In the genomic region with DNA sequence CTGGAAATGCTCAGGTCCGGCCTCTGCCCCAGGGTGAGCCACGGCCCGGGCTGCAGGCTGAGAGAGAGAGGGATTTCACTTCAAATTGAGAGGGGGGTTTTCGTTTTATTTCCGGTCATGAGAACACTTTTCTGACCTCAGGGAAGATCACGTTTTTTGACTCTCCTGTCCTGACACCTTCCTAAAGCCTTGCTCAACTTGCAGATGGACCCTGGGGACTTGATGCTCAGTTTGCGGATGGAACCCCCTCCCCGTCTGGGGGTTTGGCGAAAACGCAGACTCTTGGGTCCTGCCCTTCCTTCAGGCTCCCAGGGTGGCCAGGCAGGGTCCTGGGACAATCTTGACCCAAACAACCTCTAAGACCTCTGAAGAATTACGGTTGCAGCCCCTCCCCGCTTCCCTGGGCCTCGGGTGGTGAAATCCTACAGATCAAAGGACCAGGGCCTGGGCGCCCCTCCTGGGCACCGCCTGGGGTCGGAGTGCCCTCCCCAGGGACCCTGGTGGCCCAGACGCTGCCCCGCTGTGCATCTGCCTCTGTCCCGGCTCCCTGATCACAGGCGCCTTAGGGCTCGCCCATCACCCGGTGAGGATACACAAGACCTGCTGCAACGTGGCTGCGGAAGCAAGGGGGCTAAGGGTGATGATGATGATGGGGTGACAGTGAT, we compare ENCODE assay signal across 19 cellular contexts.
DNase-seq lines count a peak whose midpoint lies in the region; ATAC-seq and TF ChIP-seq lines count a peak whose summit lies in the region.
"Had no signal": no experiment of that assay in that cellular context is flagged by ENCODE, and none has a peak within 500 bp of the region (broad histone marks: within the 10 kb centered on the region; RNA-seq: fewer than 3 reads in every experiment).

No MANE protein-coding gene starts in this region.

- no peak overlapping the region for H3K27ac Mint-ChIP-seq in endodermal cell
- peak overlapping the region; percentile 95 for H3K27ac Mint-ChIP-seq in nephron progenitor cell
- H3K27ac Mint-ChIP-seq in type B pancreatic cell: no peak overlapping the region
- H3K27ac Mint-ChIP-seq: CD8-positive, alpha-beta memory T cell had no signal

- no peak for DNase-seq in right cardiac atrium
- DNase-seq in Right ventricle myocardium inferior (ENCODE audit: missing footprints): no peak
- DNase-seq in endodermal cell: peak; percentile 46
- DNase-seq in nephron progenitor cell: no peak
- DNase-seq in type B pancreatic cell (ENCODE audit: extremely low spot score, unreplicated experiment): peak; percentile 64
- no peak for DNase-seq in right atrium auricular region (ENCODE audit: low spot score)
- DNase-seq in NCI-H510A (lab: John Stamatoyannopoulos, UW): no peak
- DNase-seq: C1 segment of cervical spinal cord; CD8-positive, alpha-beta memory T cell; DND-41; NCI-H1092 treated with DMSO at 0.1 percent for 48 hours; NCI-H2081; NCI-H2171 treated with DMSO at 0.1 percent for 48 hours; NCI-H446; NCI-H69; SHP77 had no signal

- H3K4me3 ChIP-seq in right cardiac atrium (ENCODE audit: low read length) (no peak overlapping the region), endodermal cell (ENCODE audit: low read length) (no peak overlapping the region), right atrium auricular region (no peak overlapping the region)
- H3K4me3 ChIP-seq: SK-N-MC had no signal

- H3K27me3 ChIP-seq in right cardiac atrium (ENCODE audit: control insufficient read depth, insufficient read depth): no peaks in the 10 kb centered on the region
- H3K27me3 ChIP-seq in endodermal cell (ENCODE audit: control insufficient read depth, insufficient read depth, low read length, poor library complexity, severe bottlenecking): no peaks in the 10 kb centered on the region
- H3K27me3 ChIP-seq in right atrium auricular region: no peaks in the 10 kb centered on the region

- intact Hi-C loops in right cardiac atrium (cut with DNase I) (no loop called here), Right ventricle myocardium inferior (cut with DNase I) (no loop called here)

- H3K27ac ChIP-seq in right cardiac atrium (ENCODE audit: low read length) (no peak overlapping the region), endodermal cell (ENCODE audit: low read depth, low read length) (no peak overlapping the region), right atrium auricular region (no peak overlapping the region)
- H3K27ac ChIP-seq: HL-60, SK-N-MC had no signal

- no peak overlapping the region for H3K9ac ChIP-seq in endodermal cell (ENCODE audit: extremely low read depth, low read length, poor library complexity, severe bottlenecking)

- H3K4me3 Mint-ChIP-seq in endodermal cell: no peak overlapping the region
- H3K4me3 Mint-ChIP-seq in nephron progenitor cell: no peak overlapping the region
- H3K4me3 Mint-ChIP-seq in type B pancreatic cell: no peak overlapping the region
- H3K4me3 Mint-ChIP-seq: CD8-positive, alpha-beta memory T cell had no signal

- ATAC-seq in right cardiac atrium (peak; percentile 6 to 35), Right ventricle myocardium inferior (no peak), GM21515 (IDR thresholded peaks at IDR 0.05; ENCODE audit: unreplicated experiment) (no peak)

- H3K36me3 ChIP-seq in endodermal cell (ENCODE audit: control insufficient read depth, insufficient read depth, low read length) (no peaks in the 10 kb centered on the region), right atrium auricular region (no peaks in the 10 kb centered on the region)

- H3K27me3 Mint-ChIP-seq in endodermal cell (ENCODE audit: insufficient read depth) (no peaks in the 10 kb centered on the region), nephron progenitor cell (ENCODE audit: low read depth, poor library complexity) (peaks cover 13% of the 10 kb centered on the region), type B pancreatic cell (peaks cover 3% of the 10 kb centered on the region)

- H3K4me1 ChIP-seq in right cardiac atrium (ENCODE audit: control insufficient read depth, insufficient read depth, low read length) (no peaks in the 10 kb centered on the region), endodermal cell (ENCODE audit: control insufficient read depth, insufficient read depth, low read length) (no peaks in the 10 kb centered on the region), right atrium auricular region (peaks cover 0 to 2% of the 10 kb centered on the region in 2 donors)

- WGBS in right cardiac atrium: 52% methylated on average over 24 of the region's 24 CpGs
- 91 to 99% methylated on average over 12 to 24 of the region's 24 CpGs for WGBS in endodermal cell (ENCODE audit: insufficient coverage in 1 of 2, insufficient read length in 1 of 2), 2 experiments

- H3K4me1 Mint-ChIP-seq in endodermal cell: peaks cover 5% of the 10 kb centered on the region
- H3K4me1 Mint-ChIP-seq in nephron progenitor cell: peaks cover 18% of the 10 kb centered on the region
- peaks cover 5% of the 10 kb centered on the region for H3K4me1 Mint-ChIP-seq in type B pancreatic cell (ENCODE audit: unreplicated experiment)
- H3K4me1 Mint-ChIP-seq: CD8-positive, alpha-beta memory T cell had no signal

- TF ChIP-seq CTCF in endodermal cell (conservative IDR thresholded peaks at IDR 0.05): no peak
- no peak for TF ChIP-seq CTCF in nephron progenitor cell (IDR thresholded peaks at IDR 0.05)
- TF ChIP-seq CTCF in type B pancreatic cell (conservative IDR thresholded peaks at IDR 0.05): no peak
- no peak for TF ChIP-seq CTCF in right atrium auricular region (IDR thresholded peaks at IDR 0.05)

- H3K36me3 Mint-ChIP-seq in endodermal cell (ENCODE audit: low read depth): no peaks in the 10 kb centered on the region
- H3K36me3 Mint-ChIP-seq in nephron progenitor cell (ENCODE audit: low read depth): no peaks in the 10 kb centered on the region
- no peaks in the 10 kb centered on the region for H3K36me3 Mint-ChIP-seq in type B pancreatic cell

- H3K9me3 Mint-ChIP-seq in endodermal cell: no peaks in the 10 kb centered on the region
- H3K9me3 Mint-ChIP-seq in nephron progenitor cell: no peaks in the 10 kb centered on the region
- H3K9me3 Mint-ChIP-seq in type B pancreatic cell: peaks cover 4% of the 10 kb centered on the region

- H3K9me3 ChIP-seq in right cardiac atrium (ENCODE audit: control insufficient read depth, low read length) (no peaks in the 10 kb centered on the region), endodermal cell (ENCODE audit: control insufficient read depth, low read length) (no peaks in the 10 kb centered on the region), right atrium auricular region (no peaks in the 10 kb centered on the region)

Comparison
In these comparisons a context has a peak if more than half of its experiments do, and no peak if none do; other contexts are left out.
1. ATAC-seq: peak in right cardiac atrium (2 of 2); none in Right ventricle myocardium inferior (single experiment) and GM21515 (single experiment).
2. DNase-seq: peak in endodermal cell (single experiment) and type B pancreatic cell (single experiment); none in right cardiac atrium (0 of 3), Right ventricle myocardium inferior (single experiment), nephron progenitor cell (single experiment), right atrium auricular region (single experiment) and NCI-H510A (single experiment).